2 cellular contexts compared by ENCODE assay signal in the genomic region with DNA sequence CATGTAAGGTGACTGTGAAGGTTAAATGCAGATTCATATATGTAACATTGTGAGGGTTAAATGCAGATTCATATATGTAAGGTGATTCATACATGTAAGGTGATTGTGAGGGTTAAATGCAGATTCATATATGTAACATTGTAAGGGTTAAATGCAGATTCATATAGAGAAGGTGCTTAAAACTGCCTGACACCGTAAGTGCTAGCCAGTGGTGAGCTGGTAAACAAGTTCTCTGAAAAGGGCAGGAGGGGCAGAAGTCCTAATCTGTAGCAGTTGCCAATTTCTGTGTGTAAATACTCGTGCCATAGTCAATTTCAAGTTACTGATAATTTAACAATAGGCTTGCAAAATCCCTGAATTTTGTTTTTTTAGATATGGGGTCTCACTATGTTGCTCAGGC. TPM values are rescaled to one million over a fixed set of nuclear protein-coding genes. Genes with fewer than 3 reads are reported as not detected.
"Had no signal": no experiment of that assay in that cellular context is flagged by ENCODE, and none has a peak within 500 bp of the region (broad histone marks: within the 10 kb centered on the region; RNA-seq: fewer than 3 reads in every experiment).

No MANE protein-coding gene starts in this region.

RNA-seq across cellular contexts. Expression of gene TESC, which starts 4.8 kb away (rescaled TPM):
- total RNA-seq: GM23248, HFFc6 had no signal
